In genomic region chr4:126777649-126778048, GRCh38 we compare ENCODE assay signal across 12 cellular contexts.
DNase-seq lines count a peak whose midpoint lies in the region; ATAC-seq and TF ChIP-seq lines count a peak whose summit lies in the region.
"Had no signal": no experiment of that assay in that cellular context is flagged by ENCODE, and none has a peak within 500 bp of the region (broad histone marks: within the 10 kb centered on the region; RNA-seq: fewer than 3 reads in every experiment).

No MANE protein-coding gene starts in this region.

- dilution Hi-C loops in IMR-90 (cut with HindIII; ENCODE audit: low sequenced_read_pairs, unreplicated experiment): no loop called here

- H3K4me2 ChIP-seq in IMR-90 (ENCODE audit: low read depth, low read length): peak overlapping the region; percentile 57; the same call in 1 of the 2 replicates

- no peak overlapping the region for H2BK15ac ChIP-seq in IMR-90 (ENCODE audit: low read depth, low read length)

- TF ChIP-seq POLR2A in IMR-90 (IDR thresholded peaks at IDR 0.05; ENCODE audit: low read depth, low read length): no peak

- no peak overlapping the region for H2AFZ ChIP-seq in IMR-90 (replicated peaks; ENCODE audit: low read length, poor library complexity)
- H2AFZ ChIP-seq: parathyroid adenoma had no signal

- H3K79me1 ChIP-seq in IMR-90 (ENCODE audit: low read depth in 1 of 2, low read length in 2 of 2): no peaks in the 10 kb centered on the region

- intact Hi-C loops in IMR-90 (cut with micrococcal nuclease): no loop called here

- H3K4ac ChIP-seq in IMR-90 (ENCODE audit: low read depth, low read length): no peak overlapping the region

- H2BK5ac ChIP-seq in IMR-90 (ENCODE audit: low read depth, low read length, poor library complexity, severe bottlenecking): peak overlapping the region; percentile 97

- H3K27ac ChIP-seq in IMR-90 (ENCODE audit: insufficient read depth, low read length) (peak overlapping the region; percentile 53; the same call in 1 of the 2 replicates), foreskin keratinocyte (no peak overlapping the region)
- H3K27ac ChIP-seq: esophagus muscularis mucosa, parathyroid adenoma, WERI-Rb-1 had no signal

- CTCF ChIA-PET in IMR-90 (lab: Yijun Ruan, JAX): interaction anchor here (1.1 kb wide), 1 partner anchor 13 kb away, joined by 3 read pairs; no protein-coding TSS in a partner anchor

- no peaks in the 10 kb centered on the region for H4K20me1 ChIP-seq in IMR-90 (ENCODE audit: insufficient read depth, low read length)

- peaks cover 8% of the 10 kb centered on the region; the same call in 1 of the 2 replicates for H3K4me1 ChIP-seq in IMR-90 (ENCODE audit: control insufficient read depth, insufficient read depth, low read length)
- peaks cover 6% of the 10 kb centered on the region for H3K4me1 ChIP-seq in foreskin keratinocyte
- H3K4me1 ChIP-seq: parathyroid adenoma, suprapubic skin had no signal

- no peak overlapping the region for H2AK5ac ChIP-seq in IMR-90 (ENCODE audit: low read depth, low read length)

- H3K9me1 ChIP-seq in IMR-90 (ENCODE audit: insufficient read depth, low read length): no peaks in the 10 kb centered on the region

- TF ChIP-seq RAD21 in IMR-90 (IDR thresholded peaks at IDR 0.05; ENCODE audit: low read length): no peak

- H3K56ac ChIP-seq in IMR-90 (ENCODE audit: extremely low read depth, insufficient read depth, low read length): no peak overlapping the region

- peak overlapping the region; percentile 20; the same call in 1 of the 2 replicates for H4K91ac ChIP-seq in IMR-90 (ENCODE audit: insufficient read depth, low read depth, low read length)

- in situ Hi-C loops in IMR-90 (cut with MboI; ENCODE audit: low sequenced_read_pairs) (no loop called here), ACHN (cut with HindIII; ENCODE audit: low pct_ligation_motif_present, low pct_unique_long_range_greater_than_20kb, low sequenced_read_pairs) (no loop called here)

- H3K27me3 ChIP-seq in IMR-90 (ENCODE audit: control insufficient read depth, insufficient read depth, low read length) (no peaks in the 10 kb centered on the region), foreskin keratinocyte (no peaks in the 10 kb centered on the region)
- H3K27me3 ChIP-seq: esophagus muscularis mucosa, suprapubic skin had no signal

- no peaks in the 10 kb centered on the region for H3K9me3 ChIP-seq in IMR-90 (ENCODE audit: control insufficient read depth, insufficient read depth, low read length)
- H3K9me3 ChIP-seq: esophagus muscularis mucosa, suprapubic skin had no signal

- ATAC-seq in IMR-90 (ENCODE audit: low read depth) (peak; percentile 79), foreskin keratinocyte (peak; percentile 61), HG03439 (IDR thresholded peaks at IDR 0.05; ENCODE audit: unreplicated experiment) (no peak), GM18907 (IDR thresholded peaks at IDR 0.05; ENCODE audit: unreplicated experiment) (no peak)

- H2BK20ac ChIP-seq in IMR-90 (ENCODE audit: low read depth, low read length): no peak overlapping the region; the same call in 1 of the 2 replicates

- H3K4me3 ChIP-seq in IMR-90 (ENCODE audit: insufficient read depth, low read depth, low read length): no peak overlapping the region
- H3K4me3 ChIP-seq: esophagus muscularis mucosa, suprapubic skin had no signal

- H4K8ac ChIP-seq in IMR-90 (ENCODE audit: low read depth in 2 of 2, low read length in 2 of 2): no peak overlapping the region; a peak in 2 of 4 replicates

- H3K9ac ChIP-seq in IMR-90 (ENCODE audit: low read depth, low read length): no peak overlapping the region
- H3K9ac ChIP-seq: parathyroid adenoma had no signal

- H2AK9ac ChIP-seq in IMR-90 (replicated peaks; ENCODE audit: low read depth, low read length, poor library complexity): no peak overlapping the region

- peak overlapping the region; percentile 53; the same call in 1 of the 2 replicates for H2BK120ac ChIP-seq in IMR-90 (ENCODE audit: low read depth, low read length)

- H3K14ac ChIP-seq in IMR-90 (replicated peaks; ENCODE audit: low read depth, low read length): no peak overlapping the region

- TSS peak; percentile 76 for BruUV-seq in IMR-90 (replicated peaks; lab: Mats Ljungman, UMichigan)

- H4K5ac ChIP-seq in IMR-90 (ENCODE audit: low read depth, low read length): no peak overlapping the region

- POLR2A ChIA-PET in IMR-90 (lab: Charles Lee; ENCODE audit: unreplicated experiment): no interaction called here

- DNase-seq in AG08396 (ENCODE audit: low spot score): peak; percentile 69
- DNase-seq in IMR-90: peak; percentile 94
- DNase-seq in brain pericyte (ENCODE audit: low read depth, low spot score): peak; percentile 70
- DNase-seq in foreskin keratinocyte: peak in 1 of 2 donors; percentile 49
- no peak for DNase-seq in ACHN
- no peak for DNase-seq in SHP77 (lab: John Stamatoyannopoulos, UW)
- DNase-seq: WERI-Rb-1 had no signal

- H3K18ac ChIP-seq in IMR-90 (ENCODE audit: low read depth, low read length): no peak overlapping the region

- TF ChIP-seq CTCF in IMR-90 (conservative IDR thresholded peaks at IDR 0.05; ENCODE audit: low read depth, low read length) (no peak), foreskin keratinocyte (conservative IDR thresholded peaks at IDR 0.05) (no peak)

- no CpG with 5 or more reads among the region's 1 CpG for WGBS in IMR-90 (ENCODE audit: extremely low coverage in 2 of 2, insufficient read length in 1 of 2), 2 experiments

- no peaks in the 10 kb centered on the region for H3K36me3 ChIP-seq in IMR-90 (ENCODE audit: control insufficient read depth, insufficient read depth, low read length)
- H3K36me3 ChIP-seq: esophagus muscularis mucosa, suprapubic skin, WERI-Rb-1 had no signal

- no peak overlapping the region; the same call in 1 of the 2 replicates for H3K23ac ChIP-seq in IMR-90 (ENCODE audit: low read depth, low read length)

TF ChIP-seq in IMR-90, 13 proteins besides CTCF, POLR2A, EP300 and RAD21:
- no peak for TF ChIP-seq MAZ (IDR thresholded peaks at IDR 0.05; ENCODE audit: borderline replicate concordance, low read depth, low read length)
- TF ChIP-seq USF2 (IDR thresholded peaks at IDR 0.05; ENCODE audit: low read depth, low read length): peak; percentile 59
- TF ChIP-seq FOS (IDR thresholded peaks at IDR 0.05; ENCODE audit: low read depth, low read length): peak; percentile 45; the same call in 1 of the 2 replicates
- TF ChIP-seq MAFK (IDR thresholded peaks at IDR 0.05; ENCODE audit: low read depth, low read length): no peak
- no peak for TF ChIP-seq SMC3 (IDR thresholded peaks at IDR 0.05; ENCODE audit: low read depth, low read length)
TF ChIP-seq in IMR-90: peak in this region for 2.

Comparison
In these comparisons a context has a peak if more than half of its experiments do, and no peak if none do; other contexts are left out.
1. DNase-seq: peak in AG08396 (single experiment), IMR-90 (single experiment) and brain pericyte (single experiment); none in ACHN (single experiment) and SHP77 (0 of 2).
2. ATAC-seq: peak in IMR-90 (single experiment) and foreskin keratinocyte (single experiment); none in HG03439 (single experiment) and GM18907 (single experiment).